Comparison of ENCODE assay signal across 8 cellular contexts in genomic region chr13:28136916-28137315, GRCh38. TPM values are rescaled to one million over a fixed set of nuclear protein-coding genes. Genes with fewer than 3 reads are reported as not detected.
DNase-seq lines count a peak whose midpoint lies in the region; ATAC-seq and TF ChIP-seq lines count a peak whose summit lies in the region.

No MANE protein-coding gene starts in this region.

- H3K27ac Mint-ChIP-seq in CD8-positive, alpha-beta T cell = peak overlapping the region; percentile 98
- peak overlapping the region; percentile 99 for H3K27ac Mint-ChIP-seq in MCF 10A (ENCODE audit: low read depth, unreplicated experiment)
- peak overlapping the region; percentile 94 to 99 (median 98) for H3K27ac Mint-ChIP-seq in naive thymus-derived CD8-positive, alpha-beta T cell

- peak overlapping the region; percentile 97 for H3K4me3 Mint-ChIP-seq in CD8-positive, alpha-beta T cell
- H3K4me3 Mint-ChIP-seq in MCF 10A (ENCODE audit: unreplicated experiment) = peak overlapping the region; percentile 94
- peak overlapping the region; percentile 87 to 97 (median 95) for H3K4me3 Mint-ChIP-seq in naive thymus-derived CD8-positive, alpha-beta T cell

- CTCF ChIA-PET in CD8-positive, alpha-beta T cell (lab: Charles Lee) = no interaction called here
- CTCF ChIA-PET in MCF 10A (lab: Yijun Ruan, JAX) = no interaction called here

- no peak for DNase-seq in CD8-positive, alpha-beta T cell
- DNase-seq in MCF 10A (ENCODE audit: unreplicated experiment) = no peak
- peak in 3 of 10 donors; percentile 13 to 18 (median 18) for DNase-seq in naive thymus-derived CD8-positive, alpha-beta T cell
- no peak for DNase-seq in effector CD8-positive, alpha-beta T cell (lab: John Stamatoyannopoulos, UW)

- peak overlapping the region; percentile 67 for H3K4me3 ChIP-seq in CD8-positive, alpha-beta T cell (ENCODE audit: low read depth, low read length)

- H3K27me3 ChIP-seq in CD8-positive, alpha-beta T cell (ENCODE audit: insufficient read depth, low read length) = no peaks in the 10 kb centered on the region

- BruUV-seq in MCF 10A (replicated peaks; lab: Mats Ljungman, UMichigan) = no TSS peak

- no peaks in the 10 kb centered on the region for H3K27me3 Mint-ChIP-seq in CD8-positive, alpha-beta T cell (ENCODE audit: low read depth)
- H3K27me3 Mint-ChIP-seq in MCF 10A (ENCODE audit: insufficient read depth, unreplicated experiment) = no peaks in the 10 kb centered on the region
- H3K27me3 Mint-ChIP-seq in naive thymus-derived CD8-positive, alpha-beta T cell = peaks cover 0 to 1% (median 0%) of the 10 kb centered on the region in 5 donors

- peaks cover 40% of the 10 kb centered on the region for H3K4me1 Mint-ChIP-seq in CD8-positive, alpha-beta T cell (ENCODE audit: low read depth)
- peaks cover 25% of the 10 kb centered on the region for H3K4me1 Mint-ChIP-seq in MCF 10A (ENCODE audit: insufficient read depth, unreplicated experiment)
- H3K4me1 Mint-ChIP-seq in naive thymus-derived CD8-positive, alpha-beta T cell = peaks cover 29 to 42% (median 37%) of the 10 kb centered on the region in 4 donors

- no peaks in the 10 kb centered on the region for H3K9me3 ChIP-seq in CD8-positive, alpha-beta T cell (ENCODE audit: low read length)
- H3K9me3 ChIP-seq in KOPT-K1 (ENCODE audit: insufficient read depth, low read length, poor library complexity, severe bottlenecking) = no peaks in the 10 kb centered on the region

- peaks cover 10% of the 10 kb centered on the region for H3K36me3 Mint-ChIP-seq in CD8-positive, alpha-beta T cell
- H3K36me3 Mint-ChIP-seq in MCF 10A (ENCODE audit: insufficient read depth, unreplicated experiment) = no peaks in the 10 kb centered on the region
- no peaks in the 10 kb centered on the region for H3K36me3 Mint-ChIP-seq in naive thymus-derived CD8-positive, alpha-beta T cell

- no peaks in the 10 kb centered on the region for H3K9me3 Mint-ChIP-seq in CD8-positive, alpha-beta T cell
- H3K9me3 Mint-ChIP-seq in MCF 10A (ENCODE audit: unreplicated experiment) = no peaks in the 10 kb centered on the region
- H3K9me3 Mint-ChIP-seq in naive thymus-derived CD8-positive, alpha-beta T cell = no peaks in the 10 kb centered on the region

- POLR2A ChIA-PET in CD8-positive, alpha-beta T cell (lab: Charles Lee) = no interaction called here
- POLR2A ChIA-PET in MCF 10A (lab: Yijun Ruan, JAX) = interaction anchor here (0.5 to 1.3 kb wide), 4 partner anchors 34 to 522 kb away, joined by 3 read pairs; partner anchors contain the start of genes POLR1D and POMP
- POLR2A ChIA-PET in naive thymus-derived CD8-positive, alpha-beta T cell (lab: Charles Lee) = interaction anchor here (1.5 kb wide), 1 partner anchor 11 kb away, joined by 6 read pairs; no protein-coding TSS in a partner anchor

- no peaks in the 10 kb centered on the region for H3K36me3 ChIP-seq in CD8-positive, alpha-beta T cell (ENCODE audit: insufficient read depth, low read length)
- H3K36me3 ChIP-seq in KOPT-K1 (ENCODE audit: insufficient read depth, low read length) = no peaks in the 10 kb centered on the region

- no peak for ATAC-seq in CD8-positive, alpha-beta T cell
- ATAC-seq in naive thymus-derived CD8-positive, alpha-beta T cell = no peak
- no peak for ATAC-seq in HG03460 (IDR thresholded peaks at IDR 0.05; ENCODE audit: unreplicated experiment)
- ATAC-seq in GM18502 (IDR thresholded peaks at IDR 0.05; ENCODE audit: poor library complexity, unreplicated experiment) = no peak
- ATAC-seq in HG03095 (IDR thresholded peaks at IDR 0.05; ENCODE audit: unreplicated experiment) = no peak

- peaks cover 22% of the 10 kb centered on the region for H3K4me1 ChIP-seq in CD8-positive, alpha-beta T cell (ENCODE audit: insufficient read depth, low read length)

- peak overlapping the region; percentile 90 for H3K27ac ChIP-seq in CD8-positive, alpha-beta T cell (ENCODE audit: low read depth, low read length)
- H3K27ac ChIP-seq in KOPT-K1 (ENCODE audit: low read depth, low read length, poor library complexity, severe bottlenecking) = peak overlapping the region; percentile 100

- intact Hi-C loops in CD8-positive, alpha-beta T cell (cut with DNase I, micrococcal nuclease) = loop anchor here (5.0 to 10.0 kb wide), 7 partner anchors 35 to 1912 kb away; partner anchors contain the start of genes RNF6 (in 1 of the 2), RPL21 (in 1 of the 2), SLC46A3 (in 1 of the 2) and USP12 (in 1 of the 2)
- intact Hi-C loops in MCF 10A (cut with micrococcal nuclease) = no loop called here

- TF ChIP-seq CTCF in CD8-positive, alpha-beta T cell (IDR thresholded peaks at IDR 0.05) = no peak
- no peak for TF ChIP-seq CTCF in MCF 10A (IDR thresholded peaks at IDR 0.05; ENCODE audit: unreplicated experiment)

RNA-seq across cellular contexts. Expression of gene PAN3, which starts 1.4 kb away (rescaled TPM):
- 10 to 100 TPM; 55.8 to 55.9 TPM for total RNA-seq in CD8-positive, alpha-beta T cell
- 32.9 and 33.0 TPM in 2 replicates for total RNA-seq in MCF 10A (2022)
- 10 to 100 TPM; 74.4 to 76.1 TPM for total RNA-seq in naive thymus-derived CD8-positive, alpha-beta T cell
- polyA plus RNA-seq in naive thymus-derived CD8-positive, alpha-beta T cell = 1 to 10 TPM; 2.8 to 4.8 (median 3.3) TPM

RNA-seq across cellular contexts. Expression of gene FLT3, which starts 36.5 kb away (rescaled TPM):
- not detected for total RNA-seq in CD8-positive, alpha-beta T cell
- not detected in 2 replicates for total RNA-seq in MCF 10A (2022)
- total RNA-seq in naive thymus-derived CD8-positive, alpha-beta T cell = under 1 TPM; 0.08 to 0.13 TPM
- polyA plus RNA-seq in naive thymus-derived CD8-positive, alpha-beta T cell = not detected
